22 cellular contexts compared by ENCODE assay signal in the genomic region with DNA sequence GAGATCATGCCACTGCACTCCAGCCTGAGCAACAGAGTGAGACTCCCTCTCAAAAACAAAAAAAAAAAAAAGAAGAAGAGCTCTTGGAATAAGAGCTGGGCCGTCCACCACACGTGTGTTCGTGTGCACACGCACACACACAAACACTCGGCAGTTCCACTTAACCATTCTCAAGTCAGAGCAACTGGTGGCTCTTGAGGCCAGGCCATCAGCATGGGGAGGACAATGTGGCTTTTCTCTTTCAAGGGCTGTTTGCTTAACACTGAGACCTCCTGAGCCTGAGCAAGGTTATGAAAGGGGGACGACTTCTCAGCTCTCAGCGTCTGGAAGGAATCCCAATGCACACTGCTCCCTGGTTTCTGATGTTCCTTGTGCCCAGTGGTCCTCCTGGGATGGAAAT.
"Had no signal": no experiment of that assay in that cellular context is flagged by ENCODE, and none has a peak within 500 bp of the region (broad histone marks: within the 10 kb centered on the region; RNA-seq: fewer than 3 reads in every experiment).

No MANE protein-coding gene starts in this region.

- H3K9me3 Mint-ChIP-seq: activated CD4-positive, alpha-beta memory T cell treated with anti-CD3 and anti-CD28 coated beads, Interleukin-2, amount 10 ng/mL, durations not matched to agents 7 days and 5 days; activated CD4-positive, alpha-beta T cell treated with anti-CD3 and anti-CD28 coated beads, Interleukin-2, amount 10 ng/mL, durations not matched to agents 24 days and 14 days; activated naive CD4-positive, alpha-beta T cell treated with anti-CD3 and anti-CD28 coated beads, Interleukin-2, amount 10 ng/mL, durations not matched to agents 7 days and 5 days; activated naive CD8-positive, alpha-beta T cell treated with anti-CD3 and anti-CD28 coated beads, Interleukin-2, amount 50 U/mL, for 24 hours; natural killer cell; stimulated activated naive CD8-positive, alpha-beta T cell treated with anti-CD3 and anti-CD28 coated beads, Interleukin-15, Interleukin-2, amounts not matched to agents 100 ng/mL and 50 ng/mL, for 24 hours had no signal

- H3K36me3 Mint-ChIP-seq: activated naive CD4-positive, alpha-beta T cell treated with anti-CD3 and anti-CD28 coated beads, Interleukin-2, amount 10 ng/mL, durations not matched to agents 7 days and 5 days; natural killer cell had no signal

- ATAC-seq: activated naive CD8-positive, alpha-beta T cell treated with anti-CD3 and anti-CD28 coated beads, Interleukin-2, amount 50 U/mL, for 24 hours; gastroesophageal sphincter; natural killer cell; pancreas; psoas muscle had no signal

- H3K4me3 Mint-ChIP-seq: activated CD4-positive, alpha-beta memory T cell treated with anti-CD3 and anti-CD28 coated beads, Interleukin-2, amount 10 ng/mL, durations not matched to agents 7 days and 5 days; activated CD4-positive, alpha-beta T cell treated with anti-CD3 and anti-CD28 coated beads, Interleukin-2, amount 10 ng/mL, durations not matched to agents 24 days and 14 days; activated naive CD4-positive, alpha-beta T cell treated with anti-CD3 and anti-CD28 coated beads, Interleukin-2, amount 10 ng/mL, durations not matched to agents 7 days and 5 days; activated naive CD8-positive, alpha-beta T cell treated with anti-CD3 and anti-CD28 coated beads, Interleukin-2, amount 50 U/mL, for 24 hours; natural killer cell; stimulated activated naive CD8-positive, alpha-beta T cell treated with anti-CD3 and anti-CD28 coated beads, Interleukin-15, Interleukin-2, amounts not matched to agents 100 ng/mL and 50 ng/mL, for 24 hours had no signal

- H3K36me3 ChIP-seq: gastroesophageal sphincter, left ventricle myocardium inferior, pancreas, right atrium auricular region, thyroid gland had no signal

- H3K4me3 ChIP-seq: gastroesophageal sphincter, left ventricle myocardium inferior, pancreas, psoas muscle, right atrium auricular region, thyroid gland had no signal

- H3K27ac Mint-ChIP-seq: activated CD4-positive, alpha-beta memory T cell treated with anti-CD3 and anti-CD28 coated beads, Interleukin-2, amount 10 ng/mL, durations not matched to agents 7 days and 5 days; activated CD4-positive, alpha-beta T cell treated with anti-CD3 and anti-CD28 coated beads, Interleukin-2, amount 10 ng/mL, durations not matched to agents 24 days and 14 days; activated naive CD4-positive, alpha-beta T cell treated with anti-CD3 and anti-CD28 coated beads, Interleukin-2, amount 10 ng/mL, durations not matched to agents 7 days and 5 days; activated naive CD8-positive, alpha-beta T cell treated with anti-CD3 and anti-CD28 coated beads, Interleukin-2, amount 50 U/mL, for 24 hours; natural killer cell; stimulated activated naive CD8-positive, alpha-beta T cell treated with anti-CD3 and anti-CD28 coated beads, Interleukin-15, Interleukin-2, amounts not matched to agents 100 ng/mL and 50 ng/mL, for 24 hours had no signal

- H3K27me3 Mint-ChIP-seq: activated CD4-positive, alpha-beta memory T cell treated with anti-CD3 and anti-CD28 coated beads, Interleukin-2, amount 10 ng/mL, durations not matched to agents 7 days and 5 days; stimulated activated naive CD8-positive, alpha-beta T cell treated with anti-CD3 and anti-CD28 coated beads, Interleukin-15, Interleukin-2, amounts not matched to agents 100 ng/mL and 50 ng/mL, for 24 hours had no signal

- H3K27me3 ChIP-seq: pancreas, right atrium auricular region, thyroid gland had no signal

- H3K4me1 ChIP-seq: gastroesophageal sphincter, left ventricle myocardium inferior, psoas muscle, right atrium auricular region, thyroid gland had no signal

- H3K4me1 Mint-ChIP-seq: activated naive CD8-positive, alpha-beta T cell treated with anti-CD3 and anti-CD28 coated beads, Interleukin-2, amount 50 U/mL, for 24 hours had no signal

- H3K9me3 ChIP-seq: gastroesophageal sphincter, left ventricle myocardium inferior, pancreas, psoas muscle, right atrium auricular region, thyroid gland had no signal

- H3K27ac ChIP-seq: epithelial cell of prostate, gastroesophageal sphincter, left ventricle myocardium inferior, pancreas, psoas muscle, right atrium auricular region, thyroid gland had no signal

- DNase-seq: activated CD4-positive, alpha-beta memory T cell treated with anti-CD3 and anti-CD28 coated beads, Interleukin-2, amount 10 ng/mL, durations not matched to agents 7 days and 5 days; activated CD4-positive, alpha-beta T cell treated with anti-CD3 and anti-CD28 coated beads, Interleukin-2, amount 10 ng/mL, durations not matched to agents 24 days and 14 days; activated effector memory CD4-positive, alpha-beta T cell treated with anti-CD3 and anti-CD28 coated beads, Interleukin-2, amount 50 U/mL, for 16 hours; activated naive CD4-positive, alpha-beta T cell treated with anti-CD3 and anti-CD28 coated beads, Interleukin-2, amount 10 ng/mL, durations not matched to agents 7 days and 5 days; activated naive CD8-positive, alpha-beta T cell treated with anti-CD3 and anti-CD28 coated beads, Interleukin-2, amount 50 U/mL, for 24 hours; activated T-cell treated with anti-CD3 and anti-CD28 coated beads for 4 hours; cerebellar nuclear complex; cortex of kidney; head of caudate nucleus; hypothalamus; left ventricle myocardium inferior; midbrain; natural killer cell; pancreas; psoas muscle; stimulated activated CD4-positive, alpha-beta T cell treated with anti-CD3 and anti-CD28 coated beads, Interleukin-1b, Interleukin-23, amount 100 ng/mL, for 48 hours; substantia nigra; thyroid gland had no signal
